Comparison of ENCODE assay signal across 2 cellular contexts in the genomic region with DNA sequence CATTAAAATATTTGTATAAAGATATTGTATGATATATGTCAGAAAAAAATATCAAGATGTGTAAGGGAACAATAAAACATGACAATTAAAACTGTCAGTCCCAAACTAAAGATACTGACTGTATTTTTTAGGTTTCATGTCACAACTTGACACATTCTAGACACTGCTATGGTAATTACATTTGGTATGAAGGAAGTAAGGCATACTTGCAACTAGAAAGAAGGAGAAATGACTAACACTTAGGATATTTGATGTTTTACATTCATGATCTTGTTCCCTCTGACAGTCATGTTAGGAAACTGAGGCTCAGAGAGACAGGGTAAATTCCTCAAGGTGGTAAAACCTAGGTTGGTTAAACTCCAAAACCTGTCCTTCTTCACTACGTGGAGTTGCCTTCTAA.
TF ChIP-seq lines count a peak whose summit lies in the region.

No MANE protein-coding gene starts in this region.

TF ChIP-seq in HepG2, 621 proteins besides CTCF, POLR2A, EP300 and RAD21:
- TF ChIP-seq EZH2 (conservative IDR thresholded peaks at IDR 0.05; ENCODE audit: low read depth, low read length) (no peak), ATF7 (IDR thresholded peaks at IDR 0.05) (no peak), ATF7 (CRISPR knock-in tag; IDR thresholded peaks at IDR 0.05) (no peak), CREB1 (IDR thresholded peaks at IDR 0.05) (no peak), CREB1 (CRISPR knock-in tag; IDR thresholded peaks at IDR 0.05) (no peak)
- TF ChIP-seq, protein P1, sequence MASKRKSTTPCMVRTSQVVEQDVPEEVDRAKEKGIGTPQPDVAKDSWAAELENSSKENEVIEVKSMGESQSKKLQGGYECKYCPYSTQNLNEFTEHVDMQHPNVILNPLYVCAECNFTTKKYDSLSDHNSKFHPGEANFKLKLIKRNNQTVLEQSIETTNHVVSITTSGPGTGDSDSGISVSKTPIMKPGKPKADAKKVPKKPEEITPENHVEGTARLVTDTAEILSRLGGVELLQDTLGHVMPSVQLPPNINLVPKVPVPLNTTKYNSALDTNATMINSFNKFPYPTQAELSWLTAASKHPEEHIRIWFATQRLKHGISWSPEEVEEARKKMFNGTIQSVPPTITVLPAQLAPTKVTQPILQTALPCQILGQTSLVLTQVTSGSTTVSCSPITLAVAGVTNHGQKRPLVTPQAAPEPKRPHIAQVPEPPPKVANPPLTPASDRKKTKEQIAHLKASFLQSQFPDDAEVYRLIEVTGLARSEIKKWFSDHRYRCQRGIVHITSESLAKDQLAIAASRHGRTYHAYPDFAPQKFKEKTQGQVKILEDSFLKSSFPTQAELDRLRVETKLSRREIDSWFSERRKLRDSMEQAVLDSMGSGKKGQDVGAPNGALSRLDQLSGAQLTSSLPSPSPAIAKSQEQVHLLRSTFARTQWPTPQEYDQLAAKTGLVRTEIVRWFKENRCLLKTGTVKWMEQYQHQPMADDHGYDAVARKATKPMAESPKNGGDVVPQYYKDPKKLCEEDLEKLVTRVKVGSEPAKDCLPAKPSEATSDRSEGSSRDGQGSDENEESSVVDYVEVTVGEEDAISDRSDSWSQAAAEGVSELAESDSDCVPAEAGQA (IDR thresholded peaks at IDR 0.05; ENCODE audit: low read depth), result no peak
- TF ChIP-seq, protein P1 (CRISPR knock-in tag; IDR thresholded peaks at IDR 0.05; ENCODE audit: borderline replicate concordance), result no peak

TF ChIP-seq in neural cell, 6 proteins besides CTCF, POLR2A, EP300 and RAD21:
- TF ChIP-seq TAF1 (IDR thresholded peaks at IDR 0.05; ENCODE audit: low read depth), result no peak
- TF ChIP-seq POLR2AphosphoS5 (IDR thresholded peaks at IDR 0.05), result peak; percentile 11
- no peak for TF ChIP-seq MXI1 (conservative IDR thresholded peaks at IDR 0.05; ENCODE audit: poor library complexity, severe bottlenecking)
